10 cellular contexts compared by ENCODE assay signal in genomic region chr15:64892850-64893403, GRCh38. TPM values are rescaled to one million over a fixed set of nuclear protein-coding genes. Genes with fewer than 3 reads are reported as not detected.
DNase-seq lines count a peak whose midpoint lies in the region; ATAC-seq and TF ChIP-seq lines count a peak whose summit lies in the region.
"Had no signal": no experiment of that assay in that cellular context is flagged by ENCODE, and none has a peak within 500 bp of the region (broad histone marks: within the 10 kb centered on the region; RNA-seq: fewer than 3 reads in every experiment).

No MANE protein-coding gene starts in this region.

- intact Hi-C loops in testis (cut with DNase I; ENCODE audit: low total_unique reads) = no loop called here

- no peaks in the 10 kb centered on the region for H3K36me3 ChIP-seq in testis (ENCODE audit: low read depth, missing control alignments)

- no peaks in the 10 kb centered on the region for H3K36me3 Mint-ChIP-seq in activated T-cell treated with anti-CD3 and anti-CD28 coated beads, Interleukin-2, amount 50 U/mL, for 72 hours (ENCODE audit: insufficient read depth in 2 of 2)
- no peaks in the 10 kb centered on the region for H3K36me3 Mint-ChIP-seq in memory B cell

- no peak for TF ChIP-seq CTCF in testis (IDR thresholded peaks at IDR 0.05)

- H3K4me3 ChIP-seq in testis = no peak overlapping the region
- H3K4me3 ChIP-seq: mucosa of descending colon, SK-N-MC had no signal

- WGBS in testis, 2 donors = 71 to 77% methylated on average over 8 of the region's 8 CpGs

- H3K27ac ChIP-seq in testis = peak overlapping the region; percentile 85 to 86

- H3K9me3 ChIP-seq in testis = no peaks in the 10 kb centered on the region
- H3K9me3 ChIP-seq: mucosa of descending colon had no signal

- H3K27me3 ChIP-seq in testis = no peaks in the 10 kb centered on the region

- H3K27ac Mint-ChIP-seq in activated T-cell treated with anti-CD3 and anti-CD28 coated beads, Interleukin-2, amount 50 U/mL, for 72 hours = peak overlapping the region; percentile 98
- peak overlapping the region; percentile 97 for H3K27ac Mint-ChIP-seq in memory B cell

- peak; percentile 16 for ATAC-seq in activated T-cell treated with anti-CD3 and anti-CD28 coated beads, Interleukin-2, amount 50 U/mL, for 72 hours (replicated peaks in 1 of 2)
- ATAC-seq in memory B cell (ENCODE audit: low read depth) = no peak
- no peak for ATAC-seq in GM18498 (IDR thresholded peaks at IDR 0.05; ENCODE audit: unreplicated experiment)

- peak overlapping the region; percentile 96 to 98 for H3K4me3 Mint-ChIP-seq in activated T-cell treated with anti-CD3 and anti-CD28 coated beads, Interleukin-2, amount 50 U/mL, for 72 hours
- H3K4me3 Mint-ChIP-seq in memory B cell = peak overlapping the region; percentile 90

- TF ChIP-seq POLR2A in testis (IDR thresholded peaks at IDR 0.05) = no peak

- H3K4me1 ChIP-seq in testis = peaks cover 55% of the 10 kb centered on the region

- DNase-seq in activated CD8-positive, alpha-beta memory T cell treated with anti-CD3 and anti-CD28 coated beads for 24 hours = peak; percentile 67
- DNase-seq in activated CD8-positive, alpha-beta memory T cell treated with anti-CD3 and anti-CD28 coated beads, Interleukin-2, amount 50 U/mL, for 4 hours = no peak
- DNase-seq in activated T-cell treated with anti-CD3 and anti-CD28 coated beads, Interleukin-2, amount 50 U/mL, for 72 hours = peak; percentile 63 to 66
- peak in 1 of 2 donors; percentile 22 for DNase-seq in memory B cell (ENCODE audit: low spot score in 2 of 2)
- peak; percentile 62 for DNase-seq in testis
- DNase-seq in HuH-7.5 (ENCODE audit: low spot score) = no peak
- DNase-seq in DMS153 (lab: John Stamatoyannopoulos, UW) = no peak

- peaks cover 72% of the 10 kb centered on the region for H3K4me1 Mint-ChIP-seq in activated T-cell treated with anti-CD3 and anti-CD28 coated beads, Interleukin-2, amount 50 U/mL, for 72 hours (ENCODE audit: low read depth)
- peaks cover 46% of the 10 kb centered on the region for H3K4me1 Mint-ChIP-seq in memory B cell

- H3K27me3 Mint-ChIP-seq in activated T-cell treated with anti-CD3 and anti-CD28 coated beads, Interleukin-2, amount 50 U/mL, for 72 hours (ENCODE audit: low read depth) = no peaks in the 10 kb centered on the region
- no peaks in the 10 kb centered on the region for H3K27me3 Mint-ChIP-seq in memory B cell

- no peaks in the 10 kb centered on the region for H3K9me3 Mint-ChIP-seq in activated T-cell treated with anti-CD3 and anti-CD28 coated beads, Interleukin-2, amount 50 U/mL, for 72 hours
- no peaks in the 10 kb centered on the region for H3K9me3 Mint-ChIP-seq in memory B cell

RNA-seq across cellular contexts. Expression of gene ANKDD1A, which starts 18.8 kb away (rescaled TPM):
- 1 to 10 TPM; 7.2 to 8.4 TPM for total RNA-seq in activated T-cell treated with anti-CD3 and anti-CD28 coated beads, Interleukin-2, amount 50 U/mL, for 72 hours
- 10 to 100 TPM; 31.8 to 34.9 TPM for total RNA-seq in testis
- 11.1 TPM for polyA plus RNA-seq in testis (ENCODE audit: insufficient read depth, low read depth, low replicate concordance)

RNA-seq across cellular contexts. Expression of gene PLEKHO2, which starts 51.2 kb away (rescaled TPM):
- total RNA-seq in activated T-cell treated with anti-CD3 and anti-CD28 coated beads, Interleukin-2, amount 50 U/mL, for 72 hours = 10 to 100 TPM; 14.3 to 15.3 TPM
- total RNA-seq in testis = 10 to 100 TPM; 17.2 to 28.9 TPM
- polyA plus RNA-seq in testis (ENCODE audit: insufficient read depth, low read depth, low replicate concordance) = 19.3 TPM

Comparison
In these comparisons a context has a peak if more than half of its experiments do, and no peak if none do; other contexts are left out.
1. DNase-seq: peak in activated CD8-positive, alpha-beta memory T cell treated with anti-CD3 and anti-CD28 coated beads for 24 hours (single experiment), activated T-cell treated with anti-CD3 and anti-CD28 coated beads, Interleukin-2, amount 50 U/mL, for 72 hours (2 of 2) and testis (single experiment); none in activated CD8-positive, alpha-beta memory T cell treated with anti-CD3 and anti-CD28 coated beads, Interleukin-2, amount 50 U/mL, for 4 hours (single experiment), HuH-7.5 (single experiment) and DMS153 (single experiment).
2. ATAC-seq: peak in activated T-cell treated with anti-CD3 and anti-CD28 coated beads, Interleukin-2, amount 50 U/mL, for 72 hours (2 of 2); none in memory B cell (single experiment) and GM18498 (single experiment).